ENCODE assay signal across 2 cellular contexts in genomic region chr1:212142883-212143530, GRCh38.
TF ChIP-seq lines count a peak whose summit lies in the region.

No MANE protein-coding gene starts in this region.

TF ChIP-seq in HepG2, 621 proteins besides CTCF, POLR2A, EP300 and RAD21:
- TF ChIP-seq ZNF629 (CRISPR knock-in tag; conservative IDR thresholded peaks at IDR 0.05) (no peak), ZNF331 (CRISPR knock-in tag; IDR thresholded peaks at IDR 0.05) (peak; percentile 94), NONO (IDR thresholded peaks at IDR 0.05) (no peak), NONO (CRISPR knock-in tag; conservative IDR thresholded peaks at IDR 0.05) (no peak), ATF7 (IDR thresholded peaks at IDR 0.05) (no peak), ATF7 (CRISPR knock-in tag; IDR thresholded peaks at IDR 0.05) (no peak), THAP11 (CRISPR knock-in tag; IDR thresholded peaks at IDR 0.05) (no peak), RBAK (CRISPR knock-in tag; IDR thresholded peaks at IDR 0.05) (no peak), ZNF747 (CRISPR knock-in tag; IDR thresholded peaks at IDR 0.05; ENCODE audit: borderline replicate concordance) (no peak)

TF ChIP-seq in K562, 482 proteins besides CTCF, POLR2A, EP300 and RAD21:
- no peak for TF ChIP-seq ZBTB33 (CRISPR knock-in tag; IDR thresholded peaks at IDR 0.05)
- peak; percentile 87 for TF ChIP-seq PKNOX1 (IDR thresholded peaks at IDR 0.05)
- TF ChIP-seq SPI1 (IDR thresholded peaks at IDR 0.05; ENCODE audit: borderline replicate concordance, low read depth, low read length), result peak; percentile 87
TF ChIP-seq in K562: peak in this region for 2.
